In genomic region chr4:37693030-37693429, GRCh38 we compare ENCODE assay signal across 1 cellular context.
TF ChIP-seq lines count a peak whose summit lies in the region.

No MANE protein-coding gene starts in this region.

TF ChIP-seq in HCT116, 20 proteins besides CTCF, POLR2A, EP300 and RAD21 (continued from another document):
- TF ChIP-seq REST (IDR thresholded peaks at IDR 0.05; ENCODE audit: low read depth) (no peak), EZH2 (IDR thresholded peaks at IDR 0.05) (no peak), CBX3 (IDR thresholded peaks at IDR 0.05; ENCODE audit: low read depth) (0 out of 2 replicates have a peak, but pooled peaks have one; percentile 11), CEBPB (IDR thresholded peaks at IDR 0.05; ENCODE audit: low read depth) (no peak), ZBTB33 (IDR thresholded peaks at IDR 0.05; ENCODE audit: extremely low read depth, insufficient replicate concordance, low read length) (no peak), MAX (IDR thresholded peaks at IDR 0.05) (no peak)
